ENCODE assay signal across 15 cellular contexts in the genomic region with DNA sequence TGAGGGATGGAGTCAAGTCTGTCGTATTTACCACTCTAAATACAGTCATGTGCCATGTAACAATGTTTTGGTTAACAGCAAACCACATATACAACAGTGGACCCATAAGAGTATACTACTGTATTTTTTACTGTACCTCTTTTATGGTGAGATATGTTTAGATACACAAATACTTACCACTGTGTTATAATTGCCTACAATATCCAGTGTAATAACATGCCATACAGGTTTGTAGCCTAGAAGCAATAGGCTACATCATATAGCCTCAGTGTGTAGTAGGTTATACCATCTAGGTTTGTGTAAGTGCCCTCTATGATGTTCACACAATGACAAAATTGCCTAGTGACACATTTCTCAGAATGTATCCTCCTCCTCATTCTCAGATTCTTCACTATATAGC.
DNase-seq lines count a peak whose midpoint lies in the region; ATAC-seq and TF ChIP-seq lines count a peak whose summit lies in the region.
"Had no signal": no experiment of that assay in that cellular context is flagged by ENCODE, and none has a peak within 500 bp of the region (broad histone marks: within the 10 kb centered on the region; RNA-seq: fewer than 3 reads in every experiment).

No MANE protein-coding gene starts in this region.

- no peak overlapping the region for H3K4me3 ChIP-seq in DOHH2 (ENCODE audit: low read length)
- no peak overlapping the region for H3K4me3 ChIP-seq in mucosa of descending colon
- no peak overlapping the region for H3K4me3 ChIP-seq in Karpas-422 (ENCODE audit: low read length)

- H3K27me3 ChIP-seq in DOHH2 (ENCODE audit: control insufficient read depth, low read length) (no peaks in the 10 kb centered on the region), Karpas-422 (ENCODE audit: low read length) (no peaks in the 10 kb centered on the region)
- H3K27me3 ChIP-seq: BE2C had no signal

- no peak for DNase-seq in activated T-cell treated with anti-CD3 and anti-CD28 coated beads, Interleukin-2, amount 50 U/mL, for 72 hours
- DNase-seq in activated T-cell treated with anti-CD3 and anti-CD28 coated beads, Interleukin-2, amount 50 U/mL, for 1 hour, result no peak
- DNase-seq in activated T-helper 1 cell treated with anti-CD3 and anti-CD28 coated beads, Interleukin-12 subunit alpha, Interleukin-12 subunit beta, Interleukin-2, Interleukin-4 antibody, amounts not matched to agents 30 ng/mL and 10 ng/mL and 1 ng/mL, durations not matched to agents 14 hours and 24 hours and 36 hours (ENCODE audit: low spot score), result no peak
- no peak for DNase-seq in mucosa of descending colon
- DNase-seq in Karpas-422, result no peak
- DNase-seq in left cardiac atrium, result no peak
- no peak for DNase-seq in cerebellar nuclear complex (lab: John Stamatoyannopoulos, UW)
- DNase-seq: BE2C; CD4-positive, alpha-beta memory T cell; DMS79 treated with DMSO at 0.1 percent for 48 hours; GF-D8; GOT3; H9 had no signal

- no peaks in the 10 kb centered on the region for H3K79me2 ChIP-seq in DOHH2 (ENCODE audit: control insufficient read depth, low read length)
- H3K79me2 ChIP-seq in Karpas-422 (ENCODE audit: low read length), result no peaks in the 10 kb centered on the region

- H3K36me3 ChIP-seq in DOHH2 (ENCODE audit: control insufficient read depth, low read length), result peaks cover 14% of the 10 kb centered on the region
- no peaks in the 10 kb centered on the region for H3K36me3 ChIP-seq in mucosa of descending colon (ENCODE audit: low read depth)
- no peaks in the 10 kb centered on the region for H3K36me3 ChIP-seq in Karpas-422 (ENCODE audit: insufficient read depth, low read length)
- H3K36me3 ChIP-seq: BE2C had no signal

- H4K20me1 ChIP-seq in DOHH2 (ENCODE audit: control insufficient read depth, insufficient read depth, low read depth, low read length), result no peaks in the 10 kb centered on the region
- H4K20me1 ChIP-seq in Karpas-422 (ENCODE audit: insufficient read depth, low read depth, low read length), result no peaks in the 10 kb centered on the region

- intact Hi-C loops in activated T-helper 1 cell treated with anti-CD3 and anti-CD28 coated beads, Interleukin-12 subunit alpha, Interleukin-12 subunit beta, Interleukin-2, Interleukin-4 antibody, amounts not matched to agents 30 ng/mL and 10 ng/mL and 1 ng/mL, durations not matched to agents 14 hours and 24 hours and 36 hours (cut with micrococcal nuclease), result loop anchor here (10.0 kb wide), 1 partner anchor 880 kb away; no protein-coding TSS in a partner anchor
- intact Hi-C loops in mucosa of descending colon (cut with DNase I, micrococcal nuclease) (no loop called here), left cardiac atrium (cut with DNase I) (no loop called here)

- peaks cover 81% of the 10 kb centered on the region for H3K4me1 ChIP-seq in DOHH2 (ENCODE audit: control insufficient read depth, low read length)
- peaks cover 5% of the 10 kb centered on the region for H3K4me1 ChIP-seq in mucosa of descending colon (ENCODE audit: low read depth)
- peaks cover 23% of the 10 kb centered on the region for H3K4me1 ChIP-seq in Karpas-422 (ENCODE audit: low read length)

- peak overlapping the region; percentile 29 to 78 for H3K4me3 Mint-ChIP-seq in activated T-cell treated with anti-CD3 and anti-CD28 coated beads, Interleukin-2, amount 50 U/mL, for 72 hours
- no peak overlapping the region for H3K4me3 Mint-ChIP-seq in activated T-helper 1 cell treated with anti-CD3 and anti-CD28 coated beads, Interleukin-12 subunit alpha, Interleukin-12 subunit beta, Interleukin-2, Interleukin-4 antibody, amounts not matched to agents 30 ng/mL and 10 ng/mL and 1 ng/mL, durations not matched to agents 14 hours and 24 hours and 36 hours
- H3K4me3 Mint-ChIP-seq: CD4-positive, alpha-beta memory T cell; H9 had no signal

- peaks cover 19 to 23% of the 10 kb centered on the region in 2 donors for H3K9me3 Mint-ChIP-seq in activated T-cell treated with anti-CD3 and anti-CD28 coated beads, Interleukin-2, amount 50 U/mL, for 72 hours
- H3K9me3 Mint-ChIP-seq in activated T-helper 1 cell treated with anti-CD3 and anti-CD28 coated beads, Interleukin-12 subunit alpha, Interleukin-12 subunit beta, Interleukin-2, Interleukin-4 antibody, amounts not matched to agents 30 ng/mL and 10 ng/mL and 1 ng/mL, durations not matched to agents 14 hours and 24 hours and 36 hours, result peaks cover 58% of the 10 kb centered on the region

- no peak for TF ChIP-seq CTCF in DOHH2 (IDR thresholded peaks at IDR 0.05; ENCODE audit: low read depth, low read length, poor library complexity, severe bottlenecking)
- no peak for TF ChIP-seq CTCF in mucosa of descending colon (IDR thresholded peaks at IDR 0.05)

- peak overlapping the region; percentile 95 for H3K27ac Mint-ChIP-seq in activated T-cell treated with anti-CD3 and anti-CD28 coated beads, Interleukin-2, amount 50 U/mL, for 72 hours
- H3K27ac Mint-ChIP-seq in activated T-helper 1 cell treated with anti-CD3 and anti-CD28 coated beads, Interleukin-12 subunit alpha, Interleukin-12 subunit beta, Interleukin-2, Interleukin-4 antibody, amounts not matched to agents 30 ng/mL and 10 ng/mL and 1 ng/mL, durations not matched to agents 14 hours and 24 hours and 36 hours, result peak overlapping the region; percentile 28
- H3K27ac Mint-ChIP-seq: CD4-positive, alpha-beta memory T cell; H9 had no signal

- no peak overlapping the region for H3K9ac ChIP-seq in Karpas-422 (ENCODE audit: low read length)

- H3F3A ChIP-seq in DOHH2 (ENCODE audit: control insufficient read depth, insufficient read depth), result peaks cover 27% of the 10 kb centered on the region

- H3K4me2 ChIP-seq in DOHH2 (ENCODE audit: low read length), result peak overlapping the region; percentile 61
- no peak overlapping the region for H3K4me2 ChIP-seq in Karpas-422 (ENCODE audit: low read depth, low read length, poor library complexity, severe bottlenecking)

- peaks cover 81% of the 10 kb centered on the region for H3K4me1 Mint-ChIP-seq in activated T-cell treated with anti-CD3 and anti-CD28 coated beads, Interleukin-2, amount 50 U/mL, for 72 hours (ENCODE audit: low read depth)
- peaks cover 44% of the 10 kb centered on the region for H3K4me1 Mint-ChIP-seq in activated T-helper 1 cell treated with anti-CD3 and anti-CD28 coated beads, Interleukin-12 subunit alpha, Interleukin-12 subunit beta, Interleukin-2, Interleukin-4 antibody, amounts not matched to agents 30 ng/mL and 10 ng/mL and 1 ng/mL, durations not matched to agents 14 hours and 24 hours and 36 hours (ENCODE audit: low read depth)
- H3K4me1 Mint-ChIP-seq: H9 had no signal

- no peak overlapping the region for H2AFZ ChIP-seq in Karpas-422 (ENCODE audit: low read length)

- peaks cover 11% of the 10 kb centered on the region for H3K9me3 ChIP-seq in DOHH2 (ENCODE audit: control insufficient read depth, insufficient read depth, low read length)
- H3K9me3 ChIP-seq in mucosa of descending colon, result no peaks in the 10 kb centered on the region
- H3K9me3 ChIP-seq in Karpas-422 (ENCODE audit: low read length), result no peaks in the 10 kb centered on the region
- H3K9me3 ChIP-seq: BE2C had no signal

- H3K27ac ChIP-seq in DOHH2 (ENCODE audit: low read depth, low read length) (peak overlapping the region; percentile 65), Karpas-422 (ENCODE audit: low read length) (no peak overlapping the region)
- H3K27ac ChIP-seq: C4-2B had no signal

- no peaks in the 10 kb centered on the region for H3K27me3 Mint-ChIP-seq in activated T-cell treated with anti-CD3 and anti-CD28 coated beads, Interleukin-2, amount 50 U/mL, for 72 hours (ENCODE audit: low read depth)
- no peaks in the 10 kb centered on the region for H3K27me3 Mint-ChIP-seq in activated T-helper 1 cell treated with anti-CD3 and anti-CD28 coated beads, Interleukin-12 subunit alpha, Interleukin-12 subunit beta, Interleukin-2, Interleukin-4 antibody, amounts not matched to agents 30 ng/mL and 10 ng/mL and 1 ng/mL, durations not matched to agents 14 hours and 24 hours and 36 hours (ENCODE audit: insufficient read depth)
- H3K27me3 Mint-ChIP-seq: CD4-positive, alpha-beta memory T cell had no signal

- ATAC-seq in activated T-cell treated with anti-CD3 and anti-CD28 coated beads, Interleukin-2, amount 50 U/mL, for 72 hours (replicated peaks in 1 of 2), result peak; percentile 21 to 32
- ATAC-seq in mucosa of descending colon (peak; percentile 57), left cardiac atrium (no peak)

- H3K9me2 ChIP-seq in DOHH2 (replicated peaks; ENCODE audit: control insufficient read depth, low read length) (no peaks in the 10 kb centered on the region), Karpas-422 (replicated peaks; ENCODE audit: insufficient read depth, low read length) (no peaks in the 10 kb centered on the region)

- peaks cover 27 to 42% of the 10 kb centered on the region in 2 donors for H3K36me3 Mint-ChIP-seq in activated T-cell treated with anti-CD3 and anti-CD28 coated beads, Interleukin-2, amount 50 U/mL, for 72 hours (ENCODE audit: insufficient read depth in 2 of 2)
- peaks cover 19% of the 10 kb centered on the region for H3K36me3 Mint-ChIP-seq in activated T-helper 1 cell treated with anti-CD3 and anti-CD28 coated beads, Interleukin-12 subunit alpha, Interleukin-12 subunit beta, Interleukin-2, Interleukin-4 antibody, amounts not matched to agents 30 ng/mL and 10 ng/mL and 1 ng/mL, durations not matched to agents 14 hours and 24 hours and 36 hours (ENCODE audit: low read depth)
- H3K36me3 Mint-ChIP-seq: CD4-positive, alpha-beta memory T cell had no signal

Comparison
In these comparisons a context has a peak if more than half of its experiments do, and no peak if none do; other contexts are left out.
1. ATAC-seq: peak in activated T-cell treated with anti-CD3 and anti-CD28 coated beads, Interleukin-2, amount 50 U/mL, for 72 hours (2 of 2) and mucosa of descending colon (single experiment); none in left cardiac atrium (0 of 2).